In genomic region chr14:29896354-29896768, GRCh38 we compare ENCODE assay signal across 20 cellular contexts. TPM values are rescaled to one million over a fixed set of nuclear protein-coding genes. Genes with fewer than 3 reads are reported as not detected.
DNase-seq lines count a peak whose midpoint lies in the region; ATAC-seq and TF ChIP-seq lines count a peak whose summit lies in the region.
"Had no signal": no experiment of that assay in that cellular context is flagged by ENCODE, and none has a peak within 500 bp of the region (broad histone marks: within the 10 kb centered on the region; RNA-seq: fewer than 3 reads in every experiment).

No MANE protein-coding gene starts in this region.

- no peaks in the 10 kb centered on the region for H3F3A ChIP-seq in PC-3 (ENCODE audit: low read length, unreplicated experiment)

- H3K4me2 ChIP-seq in PC-3 (ENCODE audit: low read length) = peak overlapping the region; percentile 27; the same call in 1 of the 2 replicates
- H3K4me2 ChIP-seq: GM23338, neural progenitor cell, SK-N-SH had no signal

- 44% methylated on average over 2 of the region's 2 CpGs for WGBS in prostate gland

- H3K79me2 ChIP-seq in PC-3 (ENCODE audit: low read length) = no peaks in the 10 kb centered on the region

- intact Hi-C loops in PC-3 (cut with micrococcal nuclease) = loop anchor here (5.0 kb wide), 2 partner anchors 74 to 149 kb away; no protein-coding TSS in a partner anchor
- intact Hi-C loops in prostate gland (cut with DNase I) = no loop called here
- intact Hi-C loops in ascending aorta (cut with DNase I) = no loop called here

- POLR2A ChIA-PET in PC-3 (lab: Charles Lee; ENCODE audit: unreplicated experiment) = no interaction called here

- H3K4me3 ChIP-seq in PC-3 (ENCODE audit: low read length) (no peak overlapping the region), prostate gland (peak overlapping the region in 1 of 2 donors; percentile 4), ascending aorta (no peak overlapping the region)
- H3K4me3 ChIP-seq: coronary artery, GM23338, neural progenitor cell had no signal

- H3K9me3 ChIP-seq in PC-3 (ENCODE audit: low read length) (no peaks in the 10 kb centered on the region), prostate gland (no peaks in the 10 kb centered on the region), ascending aorta (no peaks in the 10 kb centered on the region)
- H3K9me3 ChIP-seq: SK-N-SH had no signal

- CTCF ChIA-PET in PC-3 (lab: Charles Lee) = interaction anchor here (0.6 kb wide), 1 partner anchor 347 kb away, joined by 7 read pairs; no protein-coding TSS in a partner anchor

- TF ChIP-seq POLR2A in prostate gland (IDR thresholded peaks at IDR 0.05) = no peak

- BruUV-seq in PC-3 (replicated peaks; lab: Mats Ljungman, UMichigan) = no TSS peak

- TF ChIP-seq CTCF in PC-3 (conservative IDR thresholded peaks at IDR 0.05; ENCODE audit: low read depth, low read length) (no peak), prostate gland (IDR thresholded peaks at IDR 0.05) (no peak), ascending aorta (IDR thresholded peaks at IDR 0.05) (no peak)

- H3K27ac ChIP-seq in PC-3 (ENCODE audit: low read length) = peak overlapping the region; percentile 9; the same call in 1 of the 2 replicates
- peak overlapping the region in 1 of 2 donors; percentile 64 for H3K27ac ChIP-seq in prostate gland
- H3K27ac ChIP-seq in ascending aorta = no peak overlapping the region
- H3K27ac ChIP-seq: coronary artery, neural progenitor cell had no signal

- DNase-seq in NCI-H510A treated with DMSO at 0.1 percent for 48 hours (lab: John Stamatoyannopoulos, UW) (peak; percentile 59), NCI-H510A (lab: John Stamatoyannopoulos, UW) (no peak), NCI-H2081 (lab: John Stamatoyannopoulos, UW) (peak; percentile 27 to 65), PC-3 (peak; percentile 34), prostate gland (ENCODE audit: low spot score) (peak; percentile 14), ascending aorta (ENCODE audit: low spot score in 2 of 2) (no peak)
- DNase-seq in stimulated activated naive CD8-positive, alpha-beta T cell treated with anti-CD3 and anti-CD28 coated beads, Interleukin-15, Interleukin-2, amounts not matched to agents 100 U/mL and 50 U/mL, for 24 hours = no peak
- DNase-seq: activated CD4-positive, CD25-positive, alpha-beta regulatory T cell; activated CD8-positive, alpha-beta memory T cell treated with anti-CD3 and anti-CD28 coated beads for 24 hours; foreskin fibroblast; midbrain; NCI-H82; right cardiac atrium; SK-N-SH; trophoblast cell had no signal

- H2AFZ ChIP-seq in PC-3 (ENCODE audit: low read length) = no peak overlapping the region
- H2AFZ ChIP-seq: GM23338, neural progenitor cell had no signal

- H3K36me3 ChIP-seq in PC-3 (ENCODE audit: low read depth, low read length) (no peaks in the 10 kb centered on the region), prostate gland (no peaks in the 10 kb centered on the region), ascending aorta (no peaks in the 10 kb centered on the region)
- H3K36me3 ChIP-seq: neural progenitor cell had no signal

- no peak overlapping the region for H3K9ac ChIP-seq in PC-3 (ENCODE audit: low read length)
- H3K9ac ChIP-seq: neural progenitor cell, SK-N-SH had no signal

- peaks cover 12% of the 10 kb centered on the region for H3K4me1 ChIP-seq in PC-3 (ENCODE audit: insufficient read depth, low read length)
- H3K4me1 ChIP-seq in prostate gland (replicated peaks) = peaks cover under 1% of the 10 kb centered on the region
- H3K4me1 ChIP-seq in ascending aorta = no peaks in the 10 kb centered on the region
- H3K4me1 ChIP-seq: neural progenitor cell had no signal

- H3K27me3 ChIP-seq in PC-3 (ENCODE audit: low read length) = no peaks in the 10 kb centered on the region
- H3K27me3 ChIP-seq in prostate gland (replicated peaks; ENCODE audit: insufficient read depth) = no peaks in the 10 kb centered on the region
- no peaks in the 10 kb centered on the region for H3K27me3 ChIP-seq in ascending aorta
- H3K27me3 ChIP-seq: neural progenitor cell had no signal

- peak; percentile 44 for ATAC-seq in PC-3
- no peak for ATAC-seq in HG02571 (IDR thresholded peaks at IDR 0.05; ENCODE audit: unreplicated experiment)
- ATAC-seq in stimulated activated naive CD8-positive, alpha-beta T cell treated with anti-CD3 and anti-CD28 coated beads, Interleukin-15, Interleukin-2, amounts not matched to agents 100 U/mL and 50 U/mL, for 24 hours = no peak
- ATAC-seq: Panc1 had no signal

- no peaks in the 10 kb centered on the region for H3K9me2 ChIP-seq in PC-3 (replicated peaks; ENCODE audit: low read length)
- H3K9me2 ChIP-seq: SK-N-SH had no signal

- H4K20me1 ChIP-seq in PC-3 (ENCODE audit: low read length) = no peaks in the 10 kb centered on the region

RNA-seq across cellular contexts. Expression of gene PRKD1, which starts 31.3 kb away (rescaled TPM):
- total RNA-seq in PC-3 (2014; rRNA removed) (1.2 and 3.0 TPM in 2 replicates), prostate gland (10 to 100 TPM; 45.0 to 82.0 TPM), ascending aorta (34.6 TPM)

Comparison
In these comparisons a context has a peak if more than half of its experiments do, and no peak if none do; other contexts are left out.
1. DNase-seq: peak in NCI-H510A treated with DMSO at 0.1 percent for 48 hours (single experiment), NCI-H2081 (2 of 2), PC-3 (single experiment) and prostate gland (single experiment); none in NCI-H510A (single experiment), ascending aorta (0 of 2) and stimulated activated naive CD8-positive, alpha-beta T cell treated with anti-CD3 and anti-CD28 coated beads, Interleukin-15, Interleukin-2, amounts not matched to agents 100 U/mL and 50 U/mL, for 24 hours (single experiment).